ENCODE assay signal across 13 cellular contexts in genomic region chr4:74451214-74451661, GRCh38. TPM values are rescaled to one million over a fixed set of nuclear protein-coding genes. Genes with fewer than 3 reads are reported as not detected.
A peak's percentile ranks its signal among the peaks of the same experiment; 100 is the strongest.
DNase-seq lines count a peak whose midpoint lies in the region; ATAC-seq, FAIRE-seq and TF ChIP-seq lines count a peak whose summit lies in the region.
"Had no signal": no experiment of that assay in that cellular context is flagged by ENCODE, and none has a peak within 500 bp of the region (broad histone marks: within the 10 kb centered on the region; RNA-seq: fewer than 3 reads in every experiment).

No MANE protein-coding gene starts in this region.

- H3K27ac Mint-ChIP-seq in WTC11: no peak overlapping the region
- H3K27ac Mint-ChIP-seq: activated naive CD4-positive, alpha-beta T cell treated with anti-CD3 and anti-CD28 coated beads, Interleukin-2, amount 50 U/mL, for 24 hours; T-helper 1 cell treated with Interleukin-12 subunit alpha and Interleukin-12 subunit beta and Interleukin-4 antibody, amounts not matched to agents 30 μg/mL and 1 μg/mL, for 36 hours had no signal

- FAIRE-seq in HTR-8/SVneo (lab: Jason Lieb, UNC): no peak

- DNase-seq in AML-193 (lab: John Stamatoyannopoulos, UW) (peak; percentile 39 to 72), HTR-8/SVneo (ENCODE audit: insufficient read length, low spot score) (peak; percentile 1), WTC11 (ENCODE audit: low spot score) (no peak), islet precursor cell (peak; percentile 74), colonic mucosa (no peak), GM13976 (ENCODE audit: low spot score) (no peak), NCI-H128 (lab: John Stamatoyannopoulos, UW; ENCODE audit: unreplicated experiment) (no peak)
- DNase-seq: DMS79 treated with DMSO at 0.1 percent for 48 hours, esophagus squamous epithelium, NCI-H1048 had no signal

- H3K9ac ChIP-seq in colonic mucosa (ENCODE audit: low read depth in 2 of 2, low read length in 2 of 2): no peak overlapping the region

- in situ Hi-C loops in GM13976 (cut with MboI; ENCODE audit: low sequenced_read_pairs, unreplicated experiment): no loop called here

- ATAC-seq in WTC11 (peak; percentile 38; the same call in 1 of the 2 replicates), HG03439 (IDR thresholded peaks at IDR 0.05; ENCODE audit: unreplicated experiment) (no peak)

- H3K27ac ChIP-seq in colonic mucosa: no peak overlapping the region

- H3K36me3 ChIP-seq in colonic mucosa: no peaks in the 10 kb centered on the region

- no peaks in the 10 kb centered on the region for H3K27me3 ChIP-seq in colonic mucosa
- H3K27me3 ChIP-seq: esophagus squamous epithelium had no signal

- no peak for TF ChIP-seq CTCF in WTC11 (IDR thresholded peaks at IDR 0.05)
- no peak for TF ChIP-seq CTCF in colonic mucosa (IDR thresholded peaks at IDR 0.05)
- TF ChIP-seq CTCF in GM13976 (IDR thresholded peaks at IDR 0.05; ENCODE audit: borderline replicate concordance, control extremely low read depth, extremely low read depth, insufficient read depth, missing control alignments): no peak

- no peak overlapping the region for H3K4me3 Mint-ChIP-seq in WTC11
- H3K4me3 Mint-ChIP-seq: activated naive CD4-positive, alpha-beta T cell treated with anti-CD3 and anti-CD28 coated beads, Interleukin-2, amount 50 U/mL, for 24 hours; T-helper 1 cell treated with Interleukin-12 subunit alpha and Interleukin-12 subunit beta and Interleukin-4 antibody, amounts not matched to agents 30 μg/mL and 1 μg/mL, for 36 hours had no signal

- POLR2A ChIA-PET in WTC11 (lab: Charles Lee): no interaction called here

- no peaks in the 10 kb centered on the region for H3K9me3 Mint-ChIP-seq in WTC11
- H3K9me3 Mint-ChIP-seq: activated naive CD4-positive, alpha-beta T cell treated with anti-CD3 and anti-CD28 coated beads, Interleukin-2, amount 50 U/mL, for 24 hours; T-helper 1 cell treated with Interleukin-12 subunit alpha and Interleukin-12 subunit beta and Interleukin-4 antibody, amounts not matched to agents 30 μg/mL and 1 μg/mL, for 36 hours had no signal

- intact Hi-C loops in colonic mucosa (cut with DNase I): no loop called here

- H3K4me1 ChIP-seq in colonic mucosa: no peaks in the 10 kb centered on the region

- H3K4me1 Mint-ChIP-seq in WTC11: peaks cover 21% of the 10 kb centered on the region
- H3K4me1 Mint-ChIP-seq: activated naive CD4-positive, alpha-beta T cell treated with anti-CD3 and anti-CD28 coated beads, Interleukin-2, amount 50 U/mL, for 24 hours had no signal

- no peaks in the 10 kb centered on the region for H3K36me3 Mint-ChIP-seq in WTC11

- no peaks in the 10 kb centered on the region for H3K9me3 ChIP-seq in colonic mucosa
- H3K9me3 ChIP-seq: esophagus squamous epithelium had no signal

- CTCF ChIA-PET in WTC11 (lab: Charles Lee): no interaction called here

- H3K27me3 Mint-ChIP-seq in WTC11 (ENCODE audit: low read depth): peaks cover 13% of the 10 kb centered on the region
- H3K27me3 Mint-ChIP-seq: activated naive CD4-positive, alpha-beta T cell treated with anti-CD3 and anti-CD28 coated beads, Interleukin-2, amount 50 U/mL, for 24 hours had no signal

- no peak overlapping the region for H3K4me3 ChIP-seq in colonic mucosa
- H3K4me3 ChIP-seq: esophagus squamous epithelium had no signal

TF ChIP-seq in WTC11, 78 proteins besides CTCF, POLR2A, EP300 and RAD21:
- TF ChIP-seq GRHL2 (CRISPR knock-in tag; IDR thresholded peaks at IDR 0.05; ENCODE audit: insufficient replicate concordance, severe bottlenecking) (no peak), ZNF671 (CRISPR knock-in tag; IDR thresholded peaks at IDR 0.05) (no peak), NR2C2 (CRISPR knock-in tag; IDR thresholded peaks at IDR 0.05) (no peak), USF1 (CRISPR knock-in tag; IDR thresholded peaks at IDR 0.05) (no peak), ZNF121 (CRISPR knock-in tag; IDR thresholded peaks at IDR 0.05) (peak; percentile 55; the same call in 1 of the 2 replicates), SP1 (CRISPR knock-in tag; conservative IDR thresholded peaks at IDR 0.05) (no peak)
TF ChIP-seq in WTC11: peak in this region for 1.

RNA-seq across cellular contexts. Expression of gene AREG, which starts 6.3 kb away (rescaled TPM):
- total RNA-seq in WTC11 (2021) (0.14 to 0.33 TPM (median 0.32 TPM) in 3 replicates), colonic mucosa (10 to 100 TPM; 13.4 to 21.7 TPM)

Comparison
In these comparisons a context has a peak if more than half of its experiments do, and no peak if none do; other contexts are left out.
1. DNase-seq: peak in AML-193 (2 of 2), HTR-8/SVneo (single experiment) and islet precursor cell (single experiment); none in WTC11 (single experiment), colonic mucosa (single experiment), GM13976 (single experiment) and NCI-H128 (single experiment).
2. RNA of gene AREG, which starts 6.3 kb away (total RNA-seq): 13.4 to 21.7 TPM in colonic mucosa; 0.14 to 0.33 TPM in WTC11; every median in the first group is over 10 times any median in the second.